ENCODE assay signal across 8 cellular contexts in genomic region chr11:18706330-18707243, GRCh38. TPM values are rescaled to one million over a fixed set of nuclear protein-coding genes. Genes with fewer than 3 reads are reported as not detected.
DNase-seq lines count a peak whose midpoint lies in the region; ATAC-seq and TF ChIP-seq lines count a peak whose summit lies in the region.

No MANE protein-coding gene starts in this region.

- POLR2A ChIA-PET in MCF 10A (lab: Yijun Ruan, JAX) = interaction anchor here (0.7 to 1.8 kb wide), 2 partner anchors 8 to 266 kb away, joined by 3 to 4 read pairs; partner anchors contain the start of gene TMEM86A

- ATAC-seq in natural killer cell treated with Interleukin-12 subunit alpha and Interleukin-12 subunit beta and Interleukin-15 and Interleukin-18, amount 100 ng/mL, for 72 hours = no peak
- no peak for ATAC-seq in GM21381 (IDR thresholded peaks at IDR 0.05; ENCODE audit: unreplicated experiment)

- no TSS peak for BruUV-seq in MCF 10A (replicated peaks; lab: Mats Ljungman, UMichigan)

- peak overlapping the region; percentile 55 to 86 (median 64) for H3K4me3 ChIP-seq in breast epithelium
- peak overlapping the region; percentile 49 for H3K4me3 ChIP-seq in fibroblast of mammary gland (ENCODE audit: control insufficient read depth, low read depth, low read length)
- peak overlapping the region; percentile 53 to 65 for H3K4me3 ChIP-seq in vagina

- no peaks in the 10 kb centered on the region for H3K36me3 ChIP-seq in breast epithelium
- H3K36me3 ChIP-seq in vagina = peaks cover 0 to 1% of the 10 kb centered on the region in 2 donors

- DNase-seq in breast epithelium (ENCODE audit: low spot score in 2 of 2) (peak; percentile 67 to 74), MCF 10A (ENCODE audit: unreplicated experiment) (no peak), NCI-H2171 treated with DMSO at 0.1 percent for 48 hours (lab: John Stamatoyannopoulos, UW) (peak; percentile 59), activated T-helper 1 cell treated with Interleukin-2 at 50 U/mL for 16 hours (ENCODE audit: low read depth) (peak; percentile 37), fibroblast of mammary gland (ENCODE audit: low read depth) (peak; percentile 48), vagina (ENCODE audit: extremely low spot score in 2 of 2) (no peak)
- DNase-seq in natural killer cell treated with Interleukin-12 subunit alpha and Interleukin-12 subunit beta and Interleukin-15 and Interleukin-18, amount 100 ng/mL, for 72 hours (ENCODE audit: low spot score) = no peak

- H3K9me3 ChIP-seq in breast epithelium (no peaks in the 10 kb centered on the region), vagina (no peaks in the 10 kb centered on the region)

- no peak for TF ChIP-seq CTCF in breast epithelium (IDR thresholded peaks at IDR 0.05)
- TF ChIP-seq CTCF in MCF 10A (IDR thresholded peaks at IDR 0.05; ENCODE audit: unreplicated experiment) = no peak
- no peak for TF ChIP-seq CTCF in fibroblast of mammary gland (conservative IDR thresholded peaks at IDR 0.05; ENCODE audit: control insufficient read depth, insufficient read depth, low read depth, low read length)
- no peak for TF ChIP-seq CTCF in vagina (IDR thresholded peaks at IDR 0.05)

- no peaks in the 10 kb centered on the region for H3K36me3 Mint-ChIP-seq in MCF 10A (ENCODE audit: insufficient read depth, unreplicated experiment)
- no peaks in the 10 kb centered on the region for H3K36me3 Mint-ChIP-seq in natural killer cell treated with Interleukin-12 subunit alpha and Interleukin-12 subunit beta and Interleukin-15 and Interleukin-18, amount 100 ng/mL, for 72 hours

- CTCF ChIA-PET in MCF 10A (lab: Yijun Ruan, JAX) = interaction anchor here (0.7 to 1.7 kb wide), 2 partner anchors 21 to 25 kb away, joined by 3 read pairs; no protein-coding TSS in a partner anchor

- H3K27ac Mint-ChIP-seq in MCF 10A (ENCODE audit: low read depth, unreplicated experiment) = no peak overlapping the region
- H3K27ac Mint-ChIP-seq in natural killer cell treated with Interleukin-12 subunit alpha and Interleukin-12 subunit beta and Interleukin-15 and Interleukin-18, amount 100 ng/mL, for 72 hours = peak overlapping the region; percentile 59 to 81

- H3K27me3 Mint-ChIP-seq in MCF 10A (ENCODE audit: insufficient read depth, unreplicated experiment) = peaks cover 72% of the 10 kb centered on the region
- H3K27me3 Mint-ChIP-seq in natural killer cell treated with Interleukin-12 subunit alpha and Interleukin-12 subunit beta and Interleukin-15 and Interleukin-18, amount 100 ng/mL, for 72 hours = peaks cover 29 to 51% of the 10 kb centered on the region in 2 donors

- no peaks in the 10 kb centered on the region for H3K4me1 Mint-ChIP-seq in MCF 10A (ENCODE audit: insufficient read depth, unreplicated experiment)
- H3K4me1 Mint-ChIP-seq in natural killer cell treated with Interleukin-12 subunit alpha and Interleukin-12 subunit beta and Interleukin-15 and Interleukin-18, amount 100 ng/mL, for 72 hours (ENCODE audit: low read depth in 2 of 2) = peaks cover 9 to 18% of the 10 kb centered on the region in 2 donors

- H3K27ac ChIP-seq in breast epithelium (peak overlapping the region; percentile 94), vagina (peak overlapping the region; percentile 74)

- H3K9me3 Mint-ChIP-seq in MCF 10A (ENCODE audit: unreplicated experiment) = no peaks in the 10 kb centered on the region
- H3K9me3 Mint-ChIP-seq in natural killer cell treated with Interleukin-12 subunit alpha and Interleukin-12 subunit beta and Interleukin-15 and Interleukin-18, amount 100 ng/mL, for 72 hours = no peaks in the 10 kb centered on the region

- intact Hi-C loops in breast epithelium (cut with DNase I; ENCODE audit: low total_unique reads) (no loop called here), MCF 10A (cut with micrococcal nuclease) (no loop called here), vagina (cut with DNase I) (no loop called here)

- TF ChIP-seq POLR2A in breast epithelium (IDR thresholded peaks at IDR 0.05) (peak; percentile 4), vagina (IDR thresholded peaks at IDR 0.05) (no peak)

- H3K4me3 Mint-ChIP-seq in MCF 10A (ENCODE audit: unreplicated experiment) = no peak overlapping the region
- H3K4me3 Mint-ChIP-seq in natural killer cell treated with Interleukin-12 subunit alpha and Interleukin-12 subunit beta and Interleukin-15 and Interleukin-18, amount 100 ng/mL, for 72 hours = peak overlapping the region; percentile 92

- H3K4me1 ChIP-seq in breast epithelium (peaks cover 0 to 4% of the 10 kb centered on the region in 2 donors), vagina (peaks cover 28% of the 10 kb centered on the region)

- no peaks in the 10 kb centered on the region for H3K27me3 ChIP-seq in breast epithelium
- no peaks in the 10 kb centered on the region for H3K27me3 ChIP-seq in vagina

RNA-seq across cellular contexts. Expression of gene TMEM86A, which starts 8.0 kb away (rescaled TPM):
- total RNA-seq in breast epithelium = 10 to 100 TPM in 2 of 3 donors, 1 to 10 TPM in 1; 9.9 to 16.7 (median 12.7) TPM
- 0.30 and 0.49 TPM in 2 replicates for total RNA-seq in MCF 10A (2022)
- total RNA-seq in natural killer cell treated with Interleukin-12 subunit alpha and Interleukin-12 subunit beta and Interleukin-15 and Interleukin-18, amount 100 ng/mL, for 72 hours = under 1 TPM; 0.21 to 0.59 TPM
- total RNA-seq in vagina = 26.8 TPM

RNA-seq across cellular contexts. Expression of gene IGSF22, which starts 19.4 kb away (rescaled TPM):
- total RNA-seq in breast epithelium (under 1 TPM in 2 of 3 donors, not detected in 1; 0.44 to 0.66 TPM), MCF 10A (2022) (not detected in 2 replicates), vagina (not detected)
- total RNA-seq in natural killer cell treated with Interleukin-12 subunit alpha and Interleukin-12 subunit beta and Interleukin-15 and Interleukin-18, amount 100 ng/mL, for 72 hours = not detected

Comparison
In these comparisons a context has a peak if more than half of its experiments do, and no peak if none do; other contexts are left out.
1. DNase-seq: peak in breast epithelium (2 of 2), NCI-H2171 treated with DMSO at 0.1 percent for 48 hours (single experiment), activated T-helper 1 cell treated with Interleukin-2 at 50 U/mL for 16 hours (single experiment) and fibroblast of mammary gland (single experiment); none in MCF 10A (single experiment), natural killer cell treated with Interleukin-12 subunit alpha and Interleukin-12 subunit beta and Interleukin-15 and Interleukin-18, amount 100 ng/mL, for 72 hours (single experiment) and vagina (0 of 2).
2. Peak in every context shown above with its lines, with median percentiles within 50 percentile points of each other: H3K4me3 ChIP-seq.